ENCODE assay signal across 20 cellular contexts in genomic region chr22:39718206-39718605, GRCh38.
DNase-seq lines count a peak whose midpoint lies in the region; ATAC-seq and TF ChIP-seq lines count a peak whose summit lies in the region.
"Had no signal": no experiment of that assay in that cellular context is flagged by ENCODE, and none has a peak within 500 bp of the region (broad histone marks: within the 10 kb centered on the region; RNA-seq: fewer than 3 reads in every experiment).

No MANE protein-coding gene starts in this region.

- H3K4me1 Mint-ChIP-seq in CD8-positive, alpha-beta memory T cell, result peaks cover 0 to 5% (median 0%) of the 10 kb centered on the region in 3 donors
- H3K4me1 Mint-ChIP-seq in effector memory CD8-positive, alpha-beta T cell (ENCODE audit: low read depth in 2 of 2), result peaks cover 7 to 9% of the 10 kb centered on the region in 2 donors
- H3K4me1 Mint-ChIP-seq: CD14-positive monocyte had no signal

- H3K27me3 ChIP-seq in CD8-positive, alpha-beta memory T cell (ENCODE audit: insufficient read depth, low read length, poor library complexity, severe bottlenecking), result no peaks in the 10 kb centered on the region
- peaks cover 27% of the 10 kb centered on the region for H3K27me3 ChIP-seq in skeletal muscle satellite cell (ENCODE audit: control insufficient read depth, insufficient read depth, low read length)

- no peaks in the 10 kb centered on the region for H3K9me3 ChIP-seq in CD8-positive, alpha-beta memory T cell (ENCODE audit: low read length)
- H3K9me3 ChIP-seq in skeletal muscle satellite cell (replicated peaks; ENCODE audit: low read length), result no peaks in the 10 kb centered on the region
- H3K9me3 ChIP-seq: Caco-2 had no signal

- peaks cover 0 to 3% of the 10 kb centered on the region in 2 donors for H3K27me3 Mint-ChIP-seq in CD8-positive, alpha-beta memory T cell
- H3K27me3 Mint-ChIP-seq in effector memory CD8-positive, alpha-beta T cell, result peaks cover 0 to 12% of the 10 kb centered on the region in 2 donors

- no peaks in the 10 kb centered on the region for H3K4me1 ChIP-seq in CD8-positive, alpha-beta memory T cell (ENCODE audit: insufficient read depth, low read length)
- H3K4me1 ChIP-seq in skeletal muscle satellite cell (ENCODE audit: control insufficient read depth, insufficient read depth, low read length), result no peaks in the 10 kb centered on the region

- H3K4me3 ChIP-seq in CD8-positive, alpha-beta memory T cell (ENCODE audit: low read length), result no peak overlapping the region
- H3K4me3 ChIP-seq in skeletal muscle satellite cell (ENCODE audit: low read length), result no peak overlapping the region

- no peak for ATAC-seq in effector memory CD8-positive, alpha-beta T cell (replicated peaks)
- no peak for ATAC-seq in GM18517 (IDR thresholded peaks at IDR 0.05; ENCODE audit: unreplicated experiment)

- peak overlapping the region in 1 of 8 donors; percentile 51 for H3K27ac Mint-ChIP-seq in CD8-positive, alpha-beta memory T cell
- H3K27ac Mint-ChIP-seq in effector memory CD8-positive, alpha-beta T cell, result peak overlapping the region in 1 of 2 donors; percentile 60
- H3K27ac Mint-ChIP-seq: CD14-positive monocyte, H9 had no signal

- no peaks in the 10 kb centered on the region for H3K36me3 Mint-ChIP-seq in CD8-positive, alpha-beta memory T cell
- no peaks in the 10 kb centered on the region for H3K36me3 Mint-ChIP-seq in effector memory CD8-positive, alpha-beta T cell (ENCODE audit: insufficient read depth)
- H3K36me3 Mint-ChIP-seq: CD14-positive monocyte, IgD-negative memory B cell had no signal

- CTCF ChIA-PET in CD8-positive, alpha-beta memory T cell (lab: Charles Lee), result no interaction called here
- CTCF ChIA-PET in RWPE1 (lab: Yijun Ruan, JAX), result no interaction called here

- H3K4me3 Mint-ChIP-seq in CD8-positive, alpha-beta memory T cell, result peak overlapping the region in 4 of 7 donors; percentile 19 to 59 (median 50)
- peak overlapping the region in 1 of 2 donors; percentile 42 for H3K4me3 Mint-ChIP-seq in effector memory CD8-positive, alpha-beta T cell
- H3K4me3 Mint-ChIP-seq: CD14-positive monocyte, H9 had no signal

- POLR2A ChIA-PET in CD8-positive, alpha-beta memory T cell (lab: Charles Lee), result no interaction called here
- POLR2A ChIA-PET in RWPE1 (lab: Yijun Ruan, JAX; ENCODE audit: low non-redundant PET), result no interaction called here

- H3K9ac ChIP-seq in skeletal muscle satellite cell (ENCODE audit: low read depth, low read length), result no peak overlapping the region

- peak overlapping the region; percentile 15 for H3K4me2 ChIP-seq in skeletal muscle satellite cell (ENCODE audit: low read length)

- H3K36me3 ChIP-seq in CD8-positive, alpha-beta memory T cell (ENCODE audit: insufficient read depth, low read length), result no peaks in the 10 kb centered on the region
- H3K36me3 ChIP-seq in skeletal muscle satellite cell (ENCODE audit: insufficient read depth, low read length), result no peaks in the 10 kb centered on the region

- no peaks in the 10 kb centered on the region for H3K9me3 Mint-ChIP-seq in CD8-positive, alpha-beta memory T cell
- no peaks in the 10 kb centered on the region for H3K9me3 Mint-ChIP-seq in effector memory CD8-positive, alpha-beta T cell
- H3K9me3 Mint-ChIP-seq: H9, IgD-negative memory B cell had no signal

- H3K27ac ChIP-seq in CD8-positive, alpha-beta memory T cell (ENCODE audit: low read depth, low read length), result no peak overlapping the region
- peak overlapping the region; percentile 61 for H3K27ac ChIP-seq in RWPE1

- DNase-seq in CD8-positive, alpha-beta memory T cell, result no peak
- DNase-seq in HUDEP-2 (lab: John Stamatoyannopoulos, UW; ENCODE audit: unreplicated experiment in 76 of 76) (peak in 46 of 76 experiments; percentile 5 to 65 (median 36)), RWPE1 (ENCODE audit: low spot score) (no peak), DMS153 (lab: John Stamatoyannopoulos, UW) (no peak)
- DNase-seq in effector memory CD8-positive, alpha-beta T cell, result no peak
- DNase-seq: ACHN, AML-193, Caco-2, EL, H9, NCI-H1436, NCI-H2029, NCI-H2171, NCI-H446 treated with DMSO at 0.1 percent for 48 hours, NCI-H748 treated with DMSO at 0.1 percent for 48 hours, SIG-M5 had no signal

- TF ChIP-seq CTCF in RWPE1 (conservative IDR thresholded peaks at IDR 0.05; ENCODE audit: low read depth), result no peak

Comparison
In these comparisons a context has a peak if more than half of its experiments do, and no peak if none do; other contexts are left out.
1. DNase-seq: peak in HUDEP-2 (46 of 76); none in CD8-positive, alpha-beta memory T cell (0 of 5), RWPE1 (single experiment), effector memory CD8-positive, alpha-beta T cell (0 of 3) and DMS153 (single experiment).